ENCODE assay signal across 8 cellular contexts in genomic region chr18:56638232-56639093, GRCh38. TPM values are rescaled to one million over a fixed set of nuclear protein-coding genes. Genes with fewer than 3 reads are reported as not detected.
A peak's percentile ranks its signal among the peaks of the same experiment; 100 is the strongest.
DNase-seq lines count a peak whose midpoint lies in the region; ATAC-seq and TF ChIP-seq lines count a peak whose summit lies in the region.

TXNL1 (minus strand) TSS chr18:56638592; CDS start chr18:56638440, 152 bp downstream.

- DNase-seq in Daoy (ENCODE audit: low read depth) (peak; percentile 98), H4 (ENCODE audit: low spot score) (peak; percentile 99), LoVo (ENCODE audit: low spot score) (peak; percentile 99), RWPE2 (ENCODE audit: low spot score) (peak; percentile 97), fibroblast of mammary gland (ENCODE audit: low read depth) (peak; percentile 99)
- peak; percentile 98 for DNase-seq in activated T-helper 2 cell treated with anti-CD3 and anti-CD28 coated beads, Interferon-gamma antibody, Interleukin-2, Interleukin-4, amounts not matched to agents 10 μg/mL and 5 μg/mL and 100 μg/mL, durations not matched to agents 14 hours and 24 hours and 36 hours (ENCODE audit: low spot score)
- DNase-seq in naive thymus-derived CD8-positive, alpha-beta T cell = peak; percentile 94 to 100 (median 98)
- peak; percentile 96 to 99 (median 97) for DNase-seq in stimulated activated naive CD4-positive, alpha-beta T cell (lab: John Stamatoyannopoulos, UW)

- TF ChIP-seq CTCF in RWPE2 (IDR thresholded peaks at IDR 0.05; ENCODE audit: poor library complexity, severe bottlenecking) (no peak), fibroblast of mammary gland (conservative IDR thresholded peaks at IDR 0.05; ENCODE audit: control insufficient read depth, insufficient read depth, low read depth, low read length) (no peak)

- peaks cover 4% of the 10 kb centered on the region for H3K4me1 ChIP-seq in RWPE2 (ENCODE audit: insufficient read depth, poor library complexity, severe bottlenecking)

- H3K36me3 Mint-ChIP-seq in activated T-helper 2 cell treated with anti-CD3 and anti-CD28 coated beads, Interferon-gamma antibody, Interleukin-2, Interleukin-4, amounts not matched to agents 10 μg/mL and 5 μg/mL and 100 μg/mL, durations not matched to agents 14 hours and 24 hours and 36 hours (ENCODE audit: low read depth) = peaks cover 32% of the 10 kb centered on the region
- H3K36me3 Mint-ChIP-seq in naive thymus-derived CD8-positive, alpha-beta T cell = peaks cover 0 to 14% (median 0%) of the 10 kb centered on the region in 3 donors

- POLR2A ChIA-PET in naive thymus-derived CD8-positive, alpha-beta T cell (lab: Charles Lee) = interaction anchor here (2.0 to 3.1 kb wide), 2 partner anchors 9 to 12 kb away, joined by 5 to 38 read pairs; partner anchors contain the start of gene WDR7

- H3K4me3 ChIP-seq in RWPE2 (ENCODE audit: severe bottlenecking) (peak within 1 kb of the TSS; percentile 58), fibroblast of mammary gland (ENCODE audit: control insufficient read depth, low read depth, low read length) (peak within 1 kb of the TSS; percentile 98)

- no peaks in the 10 kb centered on the region for H3K27me3 ChIP-seq in RWPE2 (ENCODE audit: insufficient read depth, poor library complexity, severe bottlenecking)

- peak within 1 kb of the TSS; percentile 99 for H3K4me3 Mint-ChIP-seq in activated T-helper 2 cell treated with anti-CD3 and anti-CD28 coated beads, Interferon-gamma antibody, Interleukin-2, Interleukin-4, amounts not matched to agents 10 μg/mL and 5 μg/mL and 100 μg/mL, durations not matched to agents 14 hours and 24 hours and 36 hours (ENCODE audit: low read depth)
- H3K4me3 Mint-ChIP-seq in naive thymus-derived CD8-positive, alpha-beta T cell = peak within 1 kb of the TSS; percentile 96 to 100 (median 98)

- intact Hi-C loops in activated T-helper 2 cell treated with anti-CD3 and anti-CD28 coated beads, Interferon-gamma antibody, Interleukin-2, Interleukin-4, amounts not matched to agents 10 μg/mL and 5 μg/mL and 100 μg/mL, durations not matched to agents 14 hours and 24 hours and 36 hours (cut with micrococcal nuclease) = loop anchor here (1.0 to 10.0 kb wide), 5 partner anchors 9 to 1054 kb away; partner anchors contain the start of genes NARS1, TCF4 and WDR7

- H3K27me3 Mint-ChIP-seq in activated T-helper 2 cell treated with anti-CD3 and anti-CD28 coated beads, Interferon-gamma antibody, Interleukin-2, Interleukin-4, amounts not matched to agents 10 μg/mL and 5 μg/mL and 100 μg/mL, durations not matched to agents 14 hours and 24 hours and 36 hours (ENCODE audit: low read depth) = no peaks in the 10 kb centered on the region
- peaks cover 0 to 4% (median 0%) of the 10 kb centered on the region in 5 donors for H3K27me3 Mint-ChIP-seq in naive thymus-derived CD8-positive, alpha-beta T cell

- H3K9me3 ChIP-seq in RWPE2 (ENCODE audit: severe bottlenecking) = no peaks in the 10 kb centered on the region

- no peaks in the 10 kb centered on the region for H3K9me3 Mint-ChIP-seq in activated T-helper 2 cell treated with anti-CD3 and anti-CD28 coated beads, Interferon-gamma antibody, Interleukin-2, Interleukin-4, amounts not matched to agents 10 μg/mL and 5 μg/mL and 100 μg/mL, durations not matched to agents 14 hours and 24 hours and 36 hours
- no peaks in the 10 kb centered on the region for H3K9me3 Mint-ChIP-seq in naive thymus-derived CD8-positive, alpha-beta T cell

- peak; percentile 88 for ATAC-seq in RWPE2 (ENCODE audit: low read depth)
- peak; percentile 94 to 96 for ATAC-seq in naive thymus-derived CD8-positive, alpha-beta T cell

- peak within 1 kb of the TSS; percentile 87 for H3K27ac Mint-ChIP-seq in activated T-helper 2 cell treated with anti-CD3 and anti-CD28 coated beads, Interferon-gamma antibody, Interleukin-2, Interleukin-4, amounts not matched to agents 10 μg/mL and 5 μg/mL and 100 μg/mL, durations not matched to agents 14 hours and 24 hours and 36 hours
- peak within 1 kb of the TSS; percentile 93 to 100 (median 99) for H3K27ac Mint-ChIP-seq in naive thymus-derived CD8-positive, alpha-beta T cell

- peaks cover 36% of the 10 kb centered on the region for H3K4me1 Mint-ChIP-seq in activated T-helper 2 cell treated with anti-CD3 and anti-CD28 coated beads, Interferon-gamma antibody, Interleukin-2, Interleukin-4, amounts not matched to agents 10 μg/mL and 5 μg/mL and 100 μg/mL, durations not matched to agents 14 hours and 24 hours and 36 hours (ENCODE audit: low read depth)
- H3K4me1 Mint-ChIP-seq in naive thymus-derived CD8-positive, alpha-beta T cell = peaks cover 22 to 53% (median 49%) of the 10 kb centered on the region in 4 donors

- H3K27ac ChIP-seq in RWPE2 (ENCODE audit: poor library complexity, severe bottlenecking) = peak within 1 kb of the TSS; percentile 67

- peaks cover 15% of the 10 kb centered on the region for H3K36me3 ChIP-seq in RWPE2 (ENCODE audit: low read depth)

RNA-seq across cellular contexts. Expression of gene TXNL1, which starts in this region (rescaled TPM):
- total RNA-seq in Daoy (2014; rRNA removed; shearing (Covaris generic)) = 83.0 and 83.1 TPM in 2 replicates
- total RNA-seq in H4 (2014; rRNA removed; shearing (Covaris generic)) = 102 and 144 TPM in 2 replicates
- 95.1 and 96.3 TPM in 2 replicates for total RNA-seq in activated T-helper 2 cell treated with anti-CD3 and anti-CD28 coated beads, Interferon-gamma antibody, Interleukin-2, Interleukin-4, amounts not matched to agents 10 μg/mL and 5 μg/mL and 100 μg/mL, durations not matched to agents 14 hours and 24 hours and 36 hours
- 10 to 100 TPM; 45.6 to 48.1 TPM for total RNA-seq in naive thymus-derived CD8-positive, alpha-beta T cell
- 10 to 100 TPM; 48.1 to 50.3 (median 49.1) TPM for polyA plus RNA-seq in naive thymus-derived CD8-positive, alpha-beta T cell

Comparison
In these comparisons a context has a peak if more than half of its experiments do, and no peak if none do; other contexts are left out.
1. Peak in every context shown above with its lines: DNase-seq, ATAC-seq, H3K4me3 ChIP-seq and H3K27ac ChIP-seq.